11 cellular contexts compared by ENCODE assay signal in the genomic region with DNA sequence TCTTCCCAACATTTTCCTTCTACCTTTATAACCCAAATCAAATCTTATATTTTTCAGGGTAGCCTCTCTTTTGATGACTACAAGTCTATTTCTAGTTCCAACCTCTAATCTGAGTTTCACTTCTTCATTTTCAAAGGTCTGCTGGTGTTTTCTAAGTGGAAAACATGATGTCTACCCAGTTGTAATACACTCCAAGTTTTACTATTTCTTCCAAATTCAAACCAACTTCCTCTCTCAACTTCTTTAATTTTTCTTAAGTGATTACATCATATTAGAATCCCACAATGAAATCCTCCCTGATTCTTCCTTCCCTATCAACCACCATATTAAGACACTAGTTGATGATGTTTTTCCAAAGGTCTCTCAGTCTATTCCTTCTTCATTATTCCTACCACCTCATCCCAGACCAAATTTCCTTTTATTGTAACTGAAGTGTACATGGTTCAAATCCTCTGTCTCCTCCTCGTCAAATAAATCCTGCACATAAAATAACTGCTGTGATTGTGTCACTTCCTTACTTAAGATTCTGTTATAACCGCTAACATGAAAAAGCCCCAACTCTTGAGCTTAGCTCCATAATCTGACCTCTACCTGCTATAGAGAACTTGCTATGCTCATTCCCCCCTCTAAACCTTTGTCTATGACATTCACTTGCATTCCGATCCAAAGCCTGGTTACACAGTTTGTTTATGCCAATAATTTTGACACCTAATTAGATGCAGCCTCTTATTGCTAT. TPM values are rescaled to one million over a fixed set of nuclear protein-coding genes. Genes with fewer than 3 reads are reported as not detected.
DNase-seq lines count a peak whose midpoint lies in the region; ATAC-seq lines count a peak whose summit lies in the region.
"Had no signal": no experiment of that assay in that cellular context is flagged by ENCODE, and none has a peak within 500 bp of the region (broad histone marks: within the 10 kb centered on the region; RNA-seq: fewer than 3 reads in every experiment).

No MANE protein-coding gene starts in this region.

- H3K27ac Mint-ChIP-seq in stimulated activated memory B cell treated with anti-CD40 and anti-IgM and Interleukin-4, amounts not matched to agents 10 μg/mL and 1 μg/mL and 100 μg/mL, for 72 hours: peak overlapping the region; percentile 33
- H3K27ac Mint-ChIP-seq in activated T-helper 1 cell treated with anti-CD3 and anti-CD28 coated beads, Interleukin-12 subunit alpha, Interleukin-12 subunit beta, Interleukin-2, Interleukin-4 antibody, amounts not matched to agents 30 ng/mL and 10 ng/mL and 1 ng/mL, durations not matched to agents 14 hours and 24 hours and 36 hours: no peak overlapping the region
- H3K27ac Mint-ChIP-seq: activated naive CD8-positive, alpha-beta T cell treated with anti-CD3 and anti-CD28 coated beads, Interleukin-2, amount 10 ng/mL, durations not matched to agents 7 days and 5 days; nephron had no signal

- intact Hi-C loops in activated T-helper 1 cell treated with anti-CD3 and anti-CD28 coated beads, Interleukin-12 subunit alpha, Interleukin-12 subunit beta, Interleukin-2, Interleukin-4 antibody, amounts not matched to agents 30 ng/mL and 10 ng/mL and 1 ng/mL, durations not matched to agents 14 hours and 24 hours and 36 hours (cut with micrococcal nuclease): no loop called here

- no peaks in the 10 kb centered on the region for H3K36me3 Mint-ChIP-seq in stimulated activated memory B cell treated with anti-CD40 and anti-IgM and Interleukin-4, amounts not matched to agents 10 μg/mL and 1 μg/mL and 100 μg/mL, for 72 hours
- H3K36me3 Mint-ChIP-seq in activated T-helper 1 cell treated with anti-CD3 and anti-CD28 coated beads, Interleukin-12 subunit alpha, Interleukin-12 subunit beta, Interleukin-2, Interleukin-4 antibody, amounts not matched to agents 30 ng/mL and 10 ng/mL and 1 ng/mL, durations not matched to agents 14 hours and 24 hours and 36 hours (ENCODE audit: low read depth): no peaks in the 10 kb centered on the region
- H3K36me3 Mint-ChIP-seq: activated naive CD8-positive, alpha-beta T cell treated with anti-CD3 and anti-CD28 coated beads, Interleukin-2, amount 10 ng/mL, durations not matched to agents 7 days and 5 days had no signal

- peak; percentile 47 to 86 for DNase-seq in NOMO-1 (lab: John Stamatoyannopoulos, UW; ENCODE audit: unreplicated experiment in 2 of 2)
- DNase-seq in NCI-H524 (lab: John Stamatoyannopoulos, UW): no peak
- DNase-seq in activated T-helper 1 cell treated with anti-CD3 and anti-CD28 coated beads, Interleukin-12 subunit alpha, Interleukin-12 subunit beta, Interleukin-2, Interleukin-4 antibody, amounts not matched to agents 30 ng/mL and 10 ng/mL and 1 ng/mL, durations not matched to agents 14 hours and 24 hours and 36 hours (ENCODE audit: low spot score): no peak
- no peak for DNase-seq in GM19238 (ENCODE audit: insufficient read length, low spot score)
- DNase-seq: activated naive CD8-positive, alpha-beta T cell treated with anti-CD3 and anti-CD28 coated beads, Interleukin-2, amount 10 ng/mL, durations not matched to agents 7 days and 5 days; effector CD4-positive, alpha-beta T cell; NCI-H82 had no signal

- no peaks in the 10 kb centered on the region for H3K27me3 Mint-ChIP-seq in stimulated activated memory B cell treated with anti-CD40 and anti-IgM and Interleukin-4, amounts not matched to agents 10 μg/mL and 1 μg/mL and 100 μg/mL, for 72 hours
- no peaks in the 10 kb centered on the region for H3K27me3 Mint-ChIP-seq in activated T-helper 1 cell treated with anti-CD3 and anti-CD28 coated beads, Interleukin-12 subunit alpha, Interleukin-12 subunit beta, Interleukin-2, Interleukin-4 antibody, amounts not matched to agents 30 ng/mL and 10 ng/mL and 1 ng/mL, durations not matched to agents 14 hours and 24 hours and 36 hours (ENCODE audit: insufficient read depth)

- peak; percentile 56 for ATAC-seq in GM19324 (IDR thresholded peaks at IDR 0.05; ENCODE audit: low FRiP score, unreplicated experiment)
- ATAC-seq in HG02938 (IDR thresholded peaks at IDR 0.05; ENCODE audit: unreplicated experiment): peak; percentile 89
- peak; percentile 67 for ATAC-seq in stimulated activated memory B cell treated with anti-CD40 and anti-IgM and Interleukin-4, amounts not matched to agents 10 μg/mL and 1 μg/mL and 100 μg/mL, for 72 hours

- H3K4me3 Mint-ChIP-seq in stimulated activated memory B cell treated with anti-CD40 and anti-IgM and Interleukin-4, amounts not matched to agents 10 μg/mL and 1 μg/mL and 100 μg/mL, for 72 hours: no peak overlapping the region
- H3K4me3 Mint-ChIP-seq in activated T-helper 1 cell treated with anti-CD3 and anti-CD28 coated beads, Interleukin-12 subunit alpha, Interleukin-12 subunit beta, Interleukin-2, Interleukin-4 antibody, amounts not matched to agents 30 ng/mL and 10 ng/mL and 1 ng/mL, durations not matched to agents 14 hours and 24 hours and 36 hours: no peak overlapping the region
- H3K4me3 Mint-ChIP-seq: activated naive CD8-positive, alpha-beta T cell treated with anti-CD3 and anti-CD28 coated beads, Interleukin-2, amount 10 ng/mL, durations not matched to agents 7 days and 5 days; nephron had no signal

- peaks cover 18% of the 10 kb centered on the region for H3K4me1 Mint-ChIP-seq in stimulated activated memory B cell treated with anti-CD40 and anti-IgM and Interleukin-4, amounts not matched to agents 10 μg/mL and 1 μg/mL and 100 μg/mL, for 72 hours
- H3K4me1 Mint-ChIP-seq in activated T-helper 1 cell treated with anti-CD3 and anti-CD28 coated beads, Interleukin-12 subunit alpha, Interleukin-12 subunit beta, Interleukin-2, Interleukin-4 antibody, amounts not matched to agents 30 ng/mL and 10 ng/mL and 1 ng/mL, durations not matched to agents 14 hours and 24 hours and 36 hours (ENCODE audit: low read depth): no peaks in the 10 kb centered on the region
- H3K4me1 Mint-ChIP-seq: activated naive CD8-positive, alpha-beta T cell treated with anti-CD3 and anti-CD28 coated beads, Interleukin-2, amount 10 ng/mL, durations not matched to agents 7 days and 5 days; nephron had no signal

- H3K9me3 Mint-ChIP-seq in stimulated activated memory B cell treated with anti-CD40 and anti-IgM and Interleukin-4, amounts not matched to agents 10 μg/mL and 1 μg/mL and 100 μg/mL, for 72 hours: peaks cover 14% of the 10 kb centered on the region
- H3K9me3 Mint-ChIP-seq in activated T-helper 1 cell treated with anti-CD3 and anti-CD28 coated beads, Interleukin-12 subunit alpha, Interleukin-12 subunit beta, Interleukin-2, Interleukin-4 antibody, amounts not matched to agents 30 ng/mL and 10 ng/mL and 1 ng/mL, durations not matched to agents 14 hours and 24 hours and 36 hours: no peaks in the 10 kb centered on the region
- H3K9me3 Mint-ChIP-seq: activated naive CD8-positive, alpha-beta T cell treated with anti-CD3 and anti-CD28 coated beads, Interleukin-2, amount 10 ng/mL, durations not matched to agents 7 days and 5 days had no signal

RNA-seq across cellular contexts. Expression of a gene that starts 12.7 kb away (rescaled TPM):
- total RNA-seq in activated T-helper 1 cell treated with anti-CD3 and anti-CD28 coated beads, Interleukin-12 subunit alpha, Interleukin-12 subunit beta, Interleukin-2, Interleukin-4 antibody, amounts not matched to agents 30 ng/mL and 10 ng/mL and 1 ng/mL, durations not matched to agents 14 hours and 24 hours and 36 hours: not detected in 2 replicates
- total RNA-seq: activated naive CD8-positive, alpha-beta T cell treated with anti-CD3 and anti-CD28 coated beads, Interleukin-2, amount 10 ng/mL, durations not matched to agents 7 days and 5 days had no signal

RNA-seq across cellular contexts. Expression of a gene that starts 14.1 kb away (rescaled TPM):
- total RNA-seq in activated T-helper 1 cell treated with anti-CD3 and anti-CD28 coated beads, Interleukin-12 subunit alpha, Interleukin-12 subunit beta, Interleukin-2, Interleukin-4 antibody, amounts not matched to agents 30 ng/mL and 10 ng/mL and 1 ng/mL, durations not matched to agents 14 hours and 24 hours and 36 hours: not detected in 2 replicates

RNA-seq across cellular contexts. Expression of a gene that starts 34.8 kb away (rescaled TPM):
- total RNA-seq in activated T-helper 1 cell treated with anti-CD3 and anti-CD28 coated beads, Interleukin-12 subunit alpha, Interleukin-12 subunit beta, Interleukin-2, Interleukin-4 antibody, amounts not matched to agents 30 ng/mL and 10 ng/mL and 1 ng/mL, durations not matched to agents 14 hours and 24 hours and 36 hours: not detected in 2 replicates
- total RNA-seq: activated naive CD8-positive, alpha-beta T cell treated with anti-CD3 and anti-CD28 coated beads, Interleukin-2, amount 10 ng/mL, durations not matched to agents 7 days and 5 days had no signal

RNA-seq across cellular contexts. Expression of a gene that starts 44.7 kb away (rescaled TPM):
- not detected in 2 replicates for total RNA-seq in activated T-helper 1 cell treated with anti-CD3 and anti-CD28 coated beads, Interleukin-12 subunit alpha, Interleukin-12 subunit beta, Interleukin-2, Interleukin-4 antibody, amounts not matched to agents 30 ng/mL and 10 ng/mL and 1 ng/mL, durations not matched to agents 14 hours and 24 hours and 36 hours
- total RNA-seq: activated naive CD8-positive, alpha-beta T cell treated with anti-CD3 and anti-CD28 coated beads, Interleukin-2, amount 10 ng/mL, durations not matched to agents 7 days and 5 days had no signal

Comparison
In these comparisons a context has a peak if more than half of its experiments do, and no peak if none do; other contexts are left out.
1. DNase-seq: peak in NOMO-1 (2 of 2); none in NCI-H524 (0 of 2), activated T-helper 1 cell treated with anti-CD3 and anti-CD28 coated beads, Interleukin-12 subunit alpha, Interleukin-12 subunit beta, Interleukin-2, Interleukin-4 antibody, amounts not matched to agents 30 ng/mL and 10 ng/mL and 1 ng/mL, durations not matched to agents 14 hours and 24 hours and 36 hours (single experiment) and GM19238 (single experiment).
2. Peak in every context shown above with its lines, with median percentiles within 50 percentile points of each other: ATAC-seq.